10 cellular contexts compared by ENCODE assay signal in the genomic region with DNA sequence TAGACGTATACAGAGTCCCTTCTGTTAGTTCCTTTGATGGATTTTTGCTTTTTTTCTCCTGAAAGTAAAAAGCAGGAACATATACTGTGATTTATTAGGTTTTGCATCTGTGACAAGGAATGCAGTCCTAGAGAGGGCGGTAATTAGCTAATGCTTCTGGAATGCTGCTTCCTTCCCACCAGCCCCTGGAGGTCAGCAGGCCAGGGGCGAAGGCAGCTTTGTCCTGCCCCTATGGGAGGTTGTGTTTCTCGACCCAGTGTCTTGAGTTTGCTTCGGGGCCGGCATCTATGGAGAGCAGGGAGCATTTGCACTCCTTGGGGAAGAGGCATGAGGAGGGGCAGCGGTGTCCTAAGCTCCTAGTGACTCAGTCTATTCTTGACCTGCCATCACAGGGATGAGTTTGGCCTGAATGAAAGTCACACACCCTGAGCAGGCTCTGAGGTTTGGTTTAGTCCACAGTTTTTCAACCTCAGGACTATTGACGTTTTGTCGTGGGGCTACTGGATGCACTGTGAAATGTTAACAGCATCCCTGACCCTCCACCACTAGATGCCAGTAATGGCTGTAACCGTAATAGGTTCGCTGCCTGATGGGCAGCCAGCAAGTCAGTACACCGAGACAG.
DNase-seq lines count a peak whose midpoint lies in the region; ATAC-seq, FAIRE-seq and TF ChIP-seq lines count a peak whose summit lies in the region.
"Had no signal": no experiment of that assay in that cellular context is flagged by ENCODE, and none has a peak within 500 bp of the region (broad histone marks: within the 10 kb centered on the region; RNA-seq: fewer than 3 reads in every experiment).

No MANE protein-coding gene starts in this region.

- peaks cover 3% of the 10 kb centered on the region for H3K27me3 Mint-ChIP-seq in activated T-cell treated with anti-CD3 and anti-CD28 coated beads, Interleukin-2, amount 50 U/mL, for 24 hours

- no peak for ATAC-seq in GM19324 (IDR thresholded peaks at IDR 0.05; ENCODE audit: low FRiP score, unreplicated experiment)
- ATAC-seq: sciatic nerve had no signal

- no peaks in the 10 kb centered on the region for H3K9me3 Mint-ChIP-seq in activated T-cell treated with anti-CD3 and anti-CD28 coated beads, Interleukin-2, amount 50 U/mL, for 24 hours

- H3K36me3 ChIP-seq in HUES6 (ENCODE audit: control insufficient read depth, insufficient read depth, low read length) (no peaks in the 10 kb centered on the region), bronchial epithelial cell (ENCODE audit: control insufficient read depth, insufficient read depth, low read length) (no peaks in the 10 kb centered on the region), kidney epithelial cell (ENCODE audit: control insufficient read depth, insufficient read depth, low read length) (no peaks in the 10 kb centered on the region)

- no peak for FAIRE-seq in bronchial epithelial cell (lab: Jason Lieb, UNC)

- H3K9me3 ChIP-seq in HUES6 (ENCODE audit: control insufficient read depth, insufficient read depth, low read depth, low read length): no peaks in the 10 kb centered on the region

- H3K4me3 ChIP-seq in HUES6 (ENCODE audit: low read depth, low read length) (peak overlapping the region; percentile 17; the same call in 1 of the 2 replicates), bronchial epithelial cell (ENCODE audit: low read depth, low read length) (no peak overlapping the region), kidney epithelial cell (ENCODE audit: low read depth, low read length) (no peak overlapping the region)

- peak overlapping the region; percentile 44; the same call in 1 of the 2 replicates for H3K27ac ChIP-seq in HUES6 (ENCODE audit: low read depth, low read length)

- no peak overlapping the region for H3K27ac Mint-ChIP-seq in activated T-cell treated with anti-CD3 and anti-CD28 coated beads, Interleukin-2, amount 50 U/mL, for 24 hours

- H3K27me3 ChIP-seq in HUES6 (ENCODE audit: control insufficient read depth, insufficient read depth, low read length) (no peaks in the 10 kb centered on the region), bronchial epithelial cell (ENCODE audit: control insufficient read depth, insufficient read depth, low read length) (no peaks in the 10 kb centered on the region), kidney epithelial cell (ENCODE audit: control insufficient read depth, insufficient read depth, low read length) (no peaks in the 10 kb centered on the region)

- H3K4me3 Mint-ChIP-seq in activated T-cell treated with anti-CD3 and anti-CD28 coated beads, Interleukin-2, amount 50 U/mL, for 24 hours: no peak overlapping the region

- DNase-seq in A172 (ENCODE audit: low spot score) (peak; percentile 94), bronchial epithelial cell (ENCODE audit: low read depth) (peak; percentile 55), kidney epithelial cell (ENCODE audit: low read depth) (peak; percentile 80), SHP77 (lab: John Stamatoyannopoulos, UW) (no peak)
- no peak for DNase-seq in activated CD4-positive, CD25-positive, alpha-beta regulatory T cell treated with anti-CD3 and anti-CD28 coated beads, Interleukin-2, amount 50 U/mL, for 72 hours
- no peak for DNase-seq in activated T-cell treated with anti-CD3 and anti-CD28 coated beads, Interleukin-2, amount 50 U/mL, for 24 hours
- DNase-seq: AML-193 had no signal

- peaks cover 24% of the 10 kb centered on the region for H3K4me1 ChIP-seq in HUES6 (ENCODE audit: control insufficient read depth, insufficient read depth, low read length)

- H3K9ac ChIP-seq in HUES6 (ENCODE audit: low read length): peak overlapping the region; percentile 43

- no peaks in the 10 kb centered on the region for H3K36me3 Mint-ChIP-seq in activated T-cell treated with anti-CD3 and anti-CD28 coated beads, Interleukin-2, amount 50 U/mL, for 24 hours (ENCODE audit: low read depth)

- no peaks in the 10 kb centered on the region for H3K4me1 Mint-ChIP-seq in activated T-cell treated with anti-CD3 and anti-CD28 coated beads, Interleukin-2, amount 50 U/mL, for 24 hours (ENCODE audit: low read depth)

- TF ChIP-seq CTCF in bronchial epithelial cell (IDR thresholded peaks at IDR 0.05; ENCODE audit: insufficient read depth, low read length, severe bottlenecking): no peak
- TF ChIP-seq CTCF in kidney epithelial cell (IDR thresholded peaks at IDR 0.05; ENCODE audit: insufficient read depth, low read length, poor library complexity, severe bottlenecking): peak; percentile 28

Comparison
In these comparisons a context has a peak if more than half of its experiments do, and no peak if none do; other contexts are left out.
1. DNase-seq: peak in A172 (single experiment), bronchial epithelial cell (single experiment) and kidney epithelial cell (single experiment); none in SHP77 (0 of 2), activated CD4-positive, CD25-positive, alpha-beta regulatory T cell treated with anti-CD3 and anti-CD28 coated beads, Interleukin-2, amount 50 U/mL, for 72 hours (single experiment) and activated T-cell treated with anti-CD3 and anti-CD28 coated beads, Interleukin-2, amount 50 U/mL, for 24 hours (single experiment).